In the genomic region with DNA sequence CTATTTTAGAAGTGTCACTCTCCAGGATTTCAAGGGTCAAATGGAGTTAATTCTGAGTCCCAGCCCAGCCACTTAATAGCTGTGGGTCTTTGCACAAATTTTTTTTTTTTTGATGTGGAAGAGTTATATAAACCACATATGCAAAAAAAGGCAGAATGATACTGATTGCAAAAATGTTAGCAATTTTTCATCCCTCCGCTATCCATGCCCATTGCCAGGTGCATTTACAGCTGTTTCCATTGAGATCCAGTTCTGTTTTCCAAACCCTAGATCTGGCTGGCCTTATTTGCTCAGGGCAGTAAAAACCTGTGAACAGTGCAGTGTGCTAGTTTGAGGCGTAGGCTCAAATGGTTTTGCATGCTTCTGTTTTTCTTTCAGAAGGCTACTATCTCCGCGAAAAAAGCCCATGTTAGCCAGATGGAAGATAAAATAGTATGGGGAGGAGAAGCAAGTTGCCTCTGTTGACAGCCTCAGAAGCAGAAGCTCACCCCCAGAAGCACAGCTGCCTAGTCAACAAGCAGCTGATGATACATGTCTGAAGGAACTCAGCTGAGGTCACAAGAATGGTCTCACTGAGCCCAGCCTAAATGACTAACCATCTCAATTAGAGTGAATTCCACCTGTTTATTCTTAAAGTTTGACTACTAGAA, we compare ENCODE assay signal across 10 cellular contexts. TPM values are rescaled to one million over a fixed set of nuclear protein-coding genes. Genes with fewer than 3 reads are reported as not detected.
DNase-seq lines count a peak whose midpoint lies in the region; ATAC-seq and TF ChIP-seq lines count a peak whose summit lies in the region.
"Had no signal": no experiment of that assay in that cellular context is flagged by ENCODE, and none has a peak within 500 bp of the region (broad histone marks: within the 10 kb centered on the region; RNA-seq: fewer than 3 reads in every experiment).

No MANE protein-coding gene starts in this region.

- peaks cover 8% of the 10 kb centered on the region for H3K9me3 Mint-ChIP-seq in T-helper 2 cell treated with Interferon-gamma antibody and Interleukin-4, amounts not matched to agents 5 μg/mL and 100 μg/mL, for 36 hours
- no peaks in the 10 kb centered on the region for H3K9me3 Mint-ChIP-seq in central memory CD8-positive, alpha-beta T cell

- H4K12ac ChIP-seq in trophoblast cell (ENCODE audit: low read depth, low read length) = no peak overlapping the region

- H3K79me1 ChIP-seq in trophoblast cell (ENCODE audit: low read length) = peaks cover 5% of the 10 kb centered on the region

- H3K23ac ChIP-seq in trophoblast cell (ENCODE audit: low read length) = no peak overlapping the region

- no peak overlapping the region for H2BK120ac ChIP-seq in trophoblast cell (ENCODE audit: insufficient read depth, low read length, poor library complexity)

- H3K4me2 ChIP-seq in MM.1S (ENCODE audit: low read depth, low read length) (no peak overlapping the region), trophoblast cell (ENCODE audit: low read length) (no peak overlapping the region)

- H3K4me1 ChIP-seq in MM.1S (ENCODE audit: low read length) (0 out of 2 replicates have a peak, but pooled peaks cover 3% of the 10 kb centered on the region), trophoblast cell (ENCODE audit: control insufficient read depth in 1 of 2, insufficient read depth in 2 of 2, low read length in 2 of 2) (peaks cover 0 to 4% of the 10 kb centered on the region in 2 experiments)

- H3K4me3 Mint-ChIP-seq in T-helper 2 cell treated with Interferon-gamma antibody and Interleukin-4, amounts not matched to agents 5 μg/mL and 100 μg/mL, for 36 hours = peak overlapping the region; percentile 34
- peak overlapping the region; percentile 98 for H3K4me3 Mint-ChIP-seq in central memory CD8-positive, alpha-beta T cell

- H3K79me2 ChIP-seq in MM.1S (ENCODE audit: low read length) (peaks cover 27% of the 10 kb centered on the region), trophoblast cell (ENCODE audit: control insufficient read depth, insufficient read depth, low read length, poor library complexity) (peaks cover 3% of the 10 kb centered on the region)

- DNase-seq in T-helper 2 cell treated with Interferon-gamma antibody and Interleukin-4, amounts not matched to agents 5 μg/mL and 100 μg/mL, for 36 hours (ENCODE audit: low spot score) = no peak
- DNase-seq in T-helper 2 cell = no peak
- no peak for DNase-seq in MM.1S
- DNase-seq in central memory CD8-positive, alpha-beta T cell (ENCODE audit: low spot score in 2 of 2) = no peak
- no peak for DNase-seq in trophoblast cell
- no peak for DNase-seq in NCI-H1930 (lab: John Stamatoyannopoulos, UW)
- DNase-seq in DMS 273 treated with DMSO at 0.1 percent for 48 hours (lab: John Stamatoyannopoulos, UW) = no peak
- DNase-seq: left ventricle myocardium inferior, right lobe of liver had no signal

- no peak for TF ChIP-seq CTCF in MM.1S (IDR thresholded peaks at IDR 0.05; ENCODE audit: low read length)

- H3K4ac ChIP-seq in trophoblast cell (ENCODE audit: low read depth, low read length) = no peak overlapping the region

- H4K91ac ChIP-seq in trophoblast cell (ENCODE audit: low read depth, low read length) = no peak overlapping the region

- H2BK12ac ChIP-seq in trophoblast cell (ENCODE audit: low read length) = peak overlapping the region; percentile 29

- H2BK5ac ChIP-seq in trophoblast cell (ENCODE audit: low read depth, low read length, poor library complexity) = no peak overlapping the region

- H3K14ac ChIP-seq in trophoblast cell (ENCODE audit: low read length) = no peak overlapping the region

- no peaks in the 10 kb centered on the region for H3K9me3 ChIP-seq in MM.1S (replicated peaks; ENCODE audit: insufficient read depth, low read length)
- H3K9me3 ChIP-seq in trophoblast cell (ENCODE audit: insufficient read depth, low read depth, low read length) = no peaks in the 10 kb centered on the region
- H3K9me3 ChIP-seq: left ventricle myocardium inferior, right lobe of liver had no signal

- H2AK5ac ChIP-seq in trophoblast cell (ENCODE audit: low read length) = no peak overlapping the region

- H3K4me3 ChIP-seq in MM.1S (ENCODE audit: low read length) (no peak overlapping the region), trophoblast cell (ENCODE audit: low read depth, low read length) (no peak overlapping the region)

- no peaks in the 10 kb centered on the region for H3K27me3 Mint-ChIP-seq in T-helper 2 cell treated with Interferon-gamma antibody and Interleukin-4, amounts not matched to agents 5 μg/mL and 100 μg/mL, for 36 hours (ENCODE audit: low read depth)
- H3K27me3 Mint-ChIP-seq in central memory CD8-positive, alpha-beta T cell = no peaks in the 10 kb centered on the region

- H4K20me1 ChIP-seq in MM.1S (ENCODE audit: insufficient read depth, low read length) = no peaks in the 10 kb centered on the region

- no peak for ATAC-seq in central memory CD8-positive, alpha-beta T cell (replicated peaks; ENCODE audit: extremely low read depth, poor library complexity, severe bottlenecking)
- ATAC-seq in HG02885 (IDR thresholded peaks at IDR 0.05; ENCODE audit: poor library complexity, unreplicated experiment) = no peak

- no peak overlapping the region for H4K8ac ChIP-seq in trophoblast cell (ENCODE audit: low read depth, low read length)

- H3K36me3 ChIP-seq in MM.1S (replicated peaks; ENCODE audit: insufficient read depth, low read length) (no peaks in the 10 kb centered on the region; the same call in 1 of the 2 replicates), trophoblast cell (ENCODE audit: control insufficient read depth in 1 of 2, insufficient read depth in 2 of 2, low read length in 2 of 2) (peaks cover 4 to 6% of the 10 kb centered on the region in 2 experiments)
- H3K36me3 ChIP-seq: left ventricle myocardium inferior, right lobe of liver had no signal

- no peaks in the 10 kb centered on the region for H3K27me3 ChIP-seq in MM.1S (replicated peaks; ENCODE audit: insufficient read depth, low read length)
- H3K27me3 ChIP-seq in trophoblast cell (ENCODE audit: insufficient read depth, low read length) = no peaks in the 10 kb centered on the region
- H3K27me3 ChIP-seq: right lobe of liver had no signal

- no peak overlapping the region for H3K18ac ChIP-seq in trophoblast cell (ENCODE audit: low read length)

- peaks cover 14% of the 10 kb centered on the region for H3K4me1 Mint-ChIP-seq in T-helper 2 cell treated with Interferon-gamma antibody and Interleukin-4, amounts not matched to agents 5 μg/mL and 100 μg/mL, for 36 hours (ENCODE audit: low read depth)
- H3K4me1 Mint-ChIP-seq in central memory CD8-positive, alpha-beta T cell = peaks cover 16% of the 10 kb centered on the region

- H3F3A ChIP-seq in MM.1S (ENCODE audit: insufficient read depth, low read length) = no peaks in the 10 kb centered on the region

- H2AFZ ChIP-seq in MM.1S (ENCODE audit: low read length) = peak overlapping the region; percentile 44
- no peak overlapping the region for H2AFZ ChIP-seq in trophoblast cell (ENCODE audit: insufficient read depth, low read length, poor library complexity)

- H3K36me3 Mint-ChIP-seq in T-helper 2 cell treated with Interferon-gamma antibody and Interleukin-4, amounts not matched to agents 5 μg/mL and 100 μg/mL, for 36 hours (ENCODE audit: low read depth) = peaks cover 27% of the 10 kb centered on the region
- H3K36me3 Mint-ChIP-seq in central memory CD8-positive, alpha-beta T cell (ENCODE audit: insufficient read depth) = peaks cover 15% of the 10 kb centered on the region

- H3K27ac Mint-ChIP-seq in T-helper 2 cell treated with Interferon-gamma antibody and Interleukin-4, amounts not matched to agents 5 μg/mL and 100 μg/mL, for 36 hours = peak overlapping the region; percentile 31
- no peak overlapping the region for H3K27ac Mint-ChIP-seq in central memory CD8-positive, alpha-beta T cell (ENCODE audit: low read depth)

- H3K27ac ChIP-seq in MM.1S (ENCODE audit: low read length) (no peak overlapping the region), trophoblast cell (ENCODE audit: low read depth, low read length) (no peak overlapping the region)

- no CpG with 5 or more reads among the region's 4 CpGs for WGBS in trophoblast cell (ENCODE audit: extremely low coverage, insufficient coverage, insufficient read length)

- no peaks in the 10 kb centered on the region for H3K9me2 ChIP-seq in MM.1S (replicated peaks; ENCODE audit: insufficient read depth, low read length)

- no peak overlapping the region for H3K9ac ChIP-seq in MM.1S (ENCODE audit: low read length)
- H3K9ac ChIP-seq in trophoblast cell (ENCODE audit: low read length) = no peak overlapping the region

RNA-seq across cellular contexts. Expression of gene ZNF138, which starts 1.0 kb away (rescaled TPM):
- polyA plus RNA-seq in trophoblast cell (2013) = 10.1 and 12.1 TPM in 2 replicates
